In the genomic region with DNA sequence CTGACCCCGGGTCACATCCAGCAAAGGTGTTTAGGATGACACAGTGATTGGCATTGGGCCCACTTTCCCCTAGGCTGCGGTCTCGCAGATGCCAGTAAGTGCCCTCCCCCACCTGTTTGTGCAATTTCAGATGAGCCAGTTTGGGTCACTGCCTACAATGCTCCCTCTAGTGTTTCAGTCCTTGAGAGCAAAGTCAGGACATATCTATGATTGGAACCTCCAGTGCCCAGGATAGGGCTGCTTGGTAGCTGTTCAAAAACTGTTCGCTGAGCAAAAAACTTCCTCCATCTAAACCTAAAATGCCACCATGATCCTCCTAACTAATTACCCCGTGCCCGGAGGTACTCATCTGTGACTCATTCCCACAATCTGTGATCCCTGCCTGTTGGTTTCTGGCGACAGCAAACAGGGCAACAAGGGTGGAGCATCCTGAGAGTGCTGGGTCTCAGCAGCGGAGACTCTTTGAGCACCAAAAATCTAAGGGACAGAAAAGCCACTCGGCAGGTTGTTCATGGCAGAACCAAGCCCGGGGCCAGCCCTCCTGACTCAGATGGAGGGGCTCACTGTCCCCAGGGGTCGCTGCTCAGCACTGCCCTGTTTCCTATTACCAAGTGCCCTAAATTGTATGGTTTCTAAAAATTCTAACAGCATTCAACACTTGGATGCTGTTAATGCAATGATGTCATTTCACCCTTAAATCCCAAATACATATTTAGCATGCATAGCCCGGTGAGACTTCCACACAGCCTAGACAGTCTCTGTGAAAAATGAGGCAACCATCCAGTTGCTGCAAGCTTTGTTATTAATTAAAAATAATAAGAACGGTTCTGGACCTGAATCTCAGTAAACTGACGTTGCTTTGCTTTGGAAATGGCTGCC, we compare ENCODE assay signal across 8 cellular contexts. TPM values are rescaled to one million over a fixed set of nuclear protein-coding genes. Genes with fewer than 3 reads are reported as not detected.
DNase-seq lines count a peak whose midpoint lies in the region; ATAC-seq and TF ChIP-seq lines count a peak whose summit lies in the region.

No MANE protein-coding gene starts in this region.

- H3K4me1 Mint-ChIP-seq in endothelial cell (ENCODE audit: unreplicated experiment) = no peaks in the 10 kb centered on the region
- H3K4me1 Mint-ChIP-seq in CD8-positive, alpha-beta memory T cell = peaks cover 3 to 20% (median 7%) of the 10 kb centered on the region in 3 donors

- no peaks in the 10 kb centered on the region for H3K9me3 Mint-ChIP-seq in endothelial cell (ENCODE audit: unreplicated experiment)
- H3K9me3 Mint-ChIP-seq in CD8-positive, alpha-beta memory T cell = peaks cover 0 to 1% (median 0%) of the 10 kb centered on the region in 5 donors

- H3K27ac Mint-ChIP-seq in endothelial cell (ENCODE audit: unreplicated experiment) = no peak overlapping the region
- H3K27ac Mint-ChIP-seq in CD8-positive, alpha-beta memory T cell = peak overlapping the region in 1 of 8 donors; percentile 11

- H3K4me3 ChIP-seq in H7 (ENCODE audit: insufficient read depth, low read depth, low read length) = no peak overlapping the region; the same call in 1 of the 2 replicates
- H3K4me3 ChIP-seq in CD8-positive, alpha-beta memory T cell (ENCODE audit: low read length) = no peak overlapping the region

- no peak overlapping the region for H3K4me3 Mint-ChIP-seq in endothelial cell (ENCODE audit: unreplicated experiment)
- no peak overlapping the region for H3K4me3 Mint-ChIP-seq in CD8-positive, alpha-beta memory T cell

- peaks cover 44% of the 10 kb centered on the region for H3K27me3 ChIP-seq in H7 (ENCODE audit: control insufficient read depth, insufficient read depth, low read length)
- H3K27me3 ChIP-seq in CD8-positive, alpha-beta memory T cell (ENCODE audit: insufficient read depth, low read length, poor library complexity, severe bottlenecking) = peaks cover 28% of the 10 kb centered on the region

- POLR2A ChIA-PET in CD8-positive, alpha-beta memory T cell (lab: Charles Lee) = no interaction called here

- H3K36me3 ChIP-seq in H7 (replicated peaks; ENCODE audit: control insufficient read depth, insufficient read depth, low read length) = no peaks in the 10 kb centered on the region
- no peaks in the 10 kb centered on the region for H3K36me3 ChIP-seq in CD8-positive, alpha-beta memory T cell (ENCODE audit: insufficient read depth, low read length)

- H3K27me3 Mint-ChIP-seq in endothelial cell (ENCODE audit: unreplicated experiment) = peaks cover 11% of the 10 kb centered on the region
- H3K27me3 Mint-ChIP-seq in CD8-positive, alpha-beta memory T cell = peaks cover 37 to 85% of the 10 kb centered on the region in 2 donors

- DNase-seq in AML-193 (lab: John Stamatoyannopoulos, UW) = peak; percentile 29 to 60
- DNase-seq in H7 = peak; percentile 66
- peak; percentile 22 to 71 for DNase-seq in NCI-H526 (lab: John Stamatoyannopoulos, UW)
- DNase-seq in cerebellum (ENCODE audit: low spot score) = peak; percentile 83
- peak; percentile 19 for DNase-seq in mucosa of gallbladder (ENCODE audit: low spot score)
- no peak for DNase-seq in endothelial cell (ENCODE audit: low spot score)
- no peak for DNase-seq in CD8-positive, alpha-beta memory T cell

- no peak for ATAC-seq in HG02970 (IDR thresholded peaks at IDR 0.05; ENCODE audit: low FRiP score, unreplicated experiment)

- H3K27ac ChIP-seq in CD8-positive, alpha-beta memory T cell (ENCODE audit: low read depth, low read length) = no peak overlapping the region

- CTCF ChIA-PET in CD8-positive, alpha-beta memory T cell (lab: Charles Lee) = interaction anchor here (1.8 kb wide), 1 partner anchor 14 kb away, joined by 6 read pairs; no protein-coding TSS in a partner anchor

- TF ChIP-seq CTCF in endothelial cell (IDR thresholded peaks at IDR 0.05; ENCODE audit: unreplicated experiment) = no peak

- H3K36me3 Mint-ChIP-seq in endothelial cell (ENCODE audit: low read depth, unreplicated experiment) = no peaks in the 10 kb centered on the region
- no peaks in the 10 kb centered on the region for H3K36me3 Mint-ChIP-seq in CD8-positive, alpha-beta memory T cell

- H3K4me1 ChIP-seq in CD8-positive, alpha-beta memory T cell (ENCODE audit: insufficient read depth, low read length) = no peaks in the 10 kb centered on the region

- H3K9me3 ChIP-seq in CD8-positive, alpha-beta memory T cell (ENCODE audit: low read length) = no peaks in the 10 kb centered on the region

RNA-seq across cellular contexts. Expression of gene VSX1, which starts 5.0 kb away (rescaled TPM):
- total RNA-seq in H7 (2014; rRNA removed; shearing (Covaris generic)) = not detected in 2 replicates
- 0.18 TPM for total RNA-seq in cerebellum
- not detected for total RNA-seq in mucosa of gallbladder
- total RNA-seq in endothelial cell (ENCODE audit: unreplicated experiment) = not detected
- total RNA-seq in CD8-positive, alpha-beta memory T cell = not detected
- polyA plus RNA-seq in CD8-positive, alpha-beta memory T cell = not detected

RNA-seq across cellular contexts. Expression of gene ACSS1, which starts 19.0 kb away (rescaled TPM):
- not detected in 2 replicates for total RNA-seq in H7 (2014; rRNA removed; shearing (Covaris generic))
- total RNA-seq in cerebellum = 13.5 TPM
- 70.8 TPM for total RNA-seq in mucosa of gallbladder
- total RNA-seq in endothelial cell (ENCODE audit: unreplicated experiment) = 15.5 TPM
- 10 to 100 TPM; 24.5 to 24.8 TPM for total RNA-seq in CD8-positive, alpha-beta memory T cell
- polyA plus RNA-seq in CD8-positive, alpha-beta memory T cell = 59.6 TPM

Comparison
In these comparisons a context has a peak if more than half of its experiments do, and no peak if none do; other contexts are left out.
1. DNase-seq: peak in AML-193 (2 of 2), H7 (single experiment), NCI-H526 (2 of 2), cerebellum (single experiment) and mucosa of gallbladder (single experiment); none in endothelial cell (single experiment) and CD8-positive, alpha-beta memory T cell (0 of 5).
2. RNA of gene ACSS1, which starts 19.0 kb away (total RNA-seq): 70.8 TPM in mucosa of gallbladder (single experiment), 24.5 to 24.8 TPM in CD8-positive, alpha-beta memory T cell, 15.5 TPM in endothelial cell (single experiment) and 13.5 TPM in cerebellum (single experiment); not detected in H7; every median in the first group is over 10 times any median in the second.